In genomic region chr7:73577627-73578341, GRCh38 we compare ENCODE assay signal across 8 cellular contexts. TPM values are rescaled to one million over a fixed set of nuclear protein-coding genes. Genes with fewer than 3 reads are reported as not detected.
DNase-seq lines count a peak whose midpoint lies in the region; ATAC-seq lines count a peak whose summit lies in the region.

No MANE protein-coding gene starts in this region.

- ATAC-seq in HG03342 (IDR thresholded peaks at IDR 0.05; ENCODE audit: unreplicated experiment) (peak; percentile 11), left ventricle myocardium superior (peak; percentile 13)
- peak in 1 of 2 donors; percentile 10 for ATAC-seq in activated T-cell treated with anti-CD3 and anti-CD28 coated beads, Interleukin-2, amount 50 U/mL, for 72 hours (replicated peaks in 1 of 2)

- peaks cover 28% of the 10 kb centered on the region for H3K4me1 Mint-ChIP-seq in activated CD4-positive, alpha-beta T cell treated with anti-CD3 and anti-CD28 coated beads, Interleukin-2, amount 10 ng/mL, durations not matched to agents 24 days and 14 days
- H3K4me1 Mint-ChIP-seq in activated T-cell treated with anti-CD3 and anti-CD28 coated beads, Interleukin-2, amount 50 U/mL, for 72 hours (ENCODE audit: low read depth), result peaks cover 28% of the 10 kb centered on the region

- H3K27ac Mint-ChIP-seq in activated CD4-positive, alpha-beta T cell treated with anti-CD3 and anti-CD28 coated beads, Interleukin-2, amount 10 ng/mL, durations not matched to agents 24 days and 14 days, result peak overlapping the region; percentile 97
- H3K27ac Mint-ChIP-seq in activated T-cell treated with anti-CD3 and anti-CD28 coated beads, Interleukin-2, amount 50 U/mL, for 72 hours, result peak overlapping the region; percentile 64

- DNase-seq in activated CD4-positive, alpha-beta T cell treated with anti-CD3 and anti-CD28 coated beads, Interleukin-2, amount 10 ng/mL, durations not matched to agents 24 days and 14 days, result no peak
- DNase-seq in activated CD4-positive, alpha-beta T cell treated with anti-CD3 and anti-CD28 coated beads for 1 hour, result no peak
- DNase-seq in activated T-cell treated with anti-CD3 and anti-CD28 coated beads, Interleukin-2, amount 50 U/mL, for 72 hours, result peak in 1 of 2 donors; percentile 8
- DNase-seq in left ventricle myocardium superior (no peak), amniotic stem cell (lab: John Stamatoyannopoulos, UW) (no peak), SHP77 (lab: John Stamatoyannopoulos, UW) (no peak)

- intact Hi-C loops in activated CD4-positive, alpha-beta T cell treated with anti-CD3 and anti-CD28 coated beads, Interleukin-2, amount 10 ng/mL, durations not matched to agents 24 days and 14 days (cut with micrococcal nuclease), result loop anchor here (1.0 kb wide), 4 partner anchors 20 to 161 kb away; partner anchors contain the start of genes ABHD11, BAZ1B, BCL7B and BUD23
- intact Hi-C loops in left ventricle myocardium superior (cut with micrococcal nuclease), result no loop called here

- H3K36me3 Mint-ChIP-seq in activated CD4-positive, alpha-beta T cell treated with anti-CD3 and anti-CD28 coated beads, Interleukin-2, amount 10 ng/mL, durations not matched to agents 24 days and 14 days (ENCODE audit: low read depth), result peaks cover 30% of the 10 kb centered on the region
- peaks cover 3 to 8% of the 10 kb centered on the region in 2 donors for H3K36me3 Mint-ChIP-seq in activated T-cell treated with anti-CD3 and anti-CD28 coated beads, Interleukin-2, amount 50 U/mL, for 72 hours (ENCODE audit: insufficient read depth in 2 of 2)

- H3K9me3 Mint-ChIP-seq in activated CD4-positive, alpha-beta T cell treated with anti-CD3 and anti-CD28 coated beads, Interleukin-2, amount 10 ng/mL, durations not matched to agents 24 days and 14 days, result peaks cover 3% of the 10 kb centered on the region
- H3K9me3 Mint-ChIP-seq in activated T-cell treated with anti-CD3 and anti-CD28 coated beads, Interleukin-2, amount 50 U/mL, for 72 hours, result no peaks in the 10 kb centered on the region

- H3K4me3 ChIP-seq in skin epidermis, result peak overlapping the region; percentile 64 to 98 (median 90)

- H3K27me3 Mint-ChIP-seq in activated CD4-positive, alpha-beta T cell treated with anti-CD3 and anti-CD28 coated beads, Interleukin-2, amount 10 ng/mL, durations not matched to agents 24 days and 14 days, result no peaks in the 10 kb centered on the region
- no peaks in the 10 kb centered on the region for H3K27me3 Mint-ChIP-seq in activated T-cell treated with anti-CD3 and anti-CD28 coated beads, Interleukin-2, amount 50 U/mL, for 72 hours (ENCODE audit: low read depth)

- peak overlapping the region; percentile 79 to 98 (median 93) for H3K27ac ChIP-seq in skin epidermis

- H3K4me3 Mint-ChIP-seq in activated CD4-positive, alpha-beta T cell treated with anti-CD3 and anti-CD28 coated beads, Interleukin-2, amount 10 ng/mL, durations not matched to agents 24 days and 14 days, result peak overlapping the region; percentile 99
- peak overlapping the region; percentile 84 to 100 for H3K4me3 Mint-ChIP-seq in activated T-cell treated with anti-CD3 and anti-CD28 coated beads, Interleukin-2, amount 50 U/mL, for 72 hours

RNA-seq across cellular contexts. Expression of gene TBL2, which starts 0.6 kb away (rescaled TPM):
- total RNA-seq in activated CD4-positive, alpha-beta T cell treated with anti-CD3 and anti-CD28 coated beads, Interleukin-2, amount 10 ng/mL, durations not matched to agents 24 days and 14 days, result 41.4 and 49.1 TPM in 2 replicates
- 10 to 100 TPM; 27.7 to 29.6 TPM for total RNA-seq in activated T-cell treated with anti-CD3 and anti-CD28 coated beads, Interleukin-2, amount 50 U/mL, for 72 hours
- total RNA-seq in left ventricle myocardium superior, result 7.8 TPM

RNA-seq across cellular contexts. Expression of gene BCL7B, which starts 20.3 kb away (rescaled TPM):
- 73.8 and 75.9 TPM in 2 replicates for total RNA-seq in activated CD4-positive, alpha-beta T cell treated with anti-CD3 and anti-CD28 coated beads, Interleukin-2, amount 10 ng/mL, durations not matched to agents 24 days and 14 days
- total RNA-seq in activated T-cell treated with anti-CD3 and anti-CD28 coated beads, Interleukin-2, amount 50 U/mL, for 72 hours, result 10 to 100 TPM; 64.7 to 71.6 TPM
- total RNA-seq in left ventricle myocardium superior, result 80.7 TPM

RNA-seq across cellular contexts. Expression of gene MLXIPL, which starts 46.5 kb away (rescaled TPM):
- not detected in 2 replicates for total RNA-seq in activated CD4-positive, alpha-beta T cell treated with anti-CD3 and anti-CD28 coated beads, Interleukin-2, amount 10 ng/mL, durations not matched to agents 24 days and 14 days
- under 1 TPM in 1 of 2 donors, not detected in 1; 0.14 TPM for total RNA-seq in activated T-cell treated with anti-CD3 and anti-CD28 coated beads, Interleukin-2, amount 50 U/mL, for 72 hours
- 9.6 TPM for total RNA-seq in left ventricle myocardium superior

RNA-seq across cellular contexts. Expression of gene BAZ1B, which starts 55.7 kb away (rescaled TPM):
- total RNA-seq in activated CD4-positive, alpha-beta T cell treated with anti-CD3 and anti-CD28 coated beads, Interleukin-2, amount 10 ng/mL, durations not matched to agents 24 days and 14 days, result 110 and 112 TPM in 2 replicates
- 100 to 1,000 TPM in 1 of 2 donors, 10 to 100 TPM in 1; 94.5 to 105 TPM for total RNA-seq in activated T-cell treated with anti-CD3 and anti-CD28 coated beads, Interleukin-2, amount 50 U/mL, for 72 hours
- 44.6 TPM for total RNA-seq in left ventricle myocardium superior
